ENCODE assay signal across 8 cellular contexts in genomic region chr17:75238684-75239191, GRCh38. TPM values are rescaled to one million over a fixed set of nuclear protein-coding genes. Genes with fewer than 3 reads are reported as not detected.
DNase-seq lines count a peak whose midpoint lies in the region; ATAC-seq, FAIRE-seq and TF ChIP-seq lines count a peak whose summit lies in the region.

No MANE protein-coding gene starts in this region.

- no peak overlapping the region for H3K4me3 ChIP-seq in KMS-11 (IDR thresholded peaks at IDR 0.05; ENCODE audit: insufficient read depth, low read depth, low read length)

- no peak overlapping the region for H2AFZ ChIP-seq in KMS-11 (ENCODE audit: low read depth)

- H3K27ac ChIP-seq in KMS-11: no peak overlapping the region

- H3K4me1 ChIP-seq in KMS-11 (ENCODE audit: low read depth, poor library complexity, severe bottlenecking): peaks cover 8% of the 10 kb centered on the region

- DNase-seq in ELR (ENCODE audit: low read depth) (peak; percentile 84), SHP77 (lab: John Stamatoyannopoulos, UW) (peak; percentile 60 to 81), frontal cortex (ENCODE audit: low spot score in 2 of 2) (peak; percentile 46 to 80), pons (ENCODE audit: low spot score) (peak; percentile 55), GOT3 (lab: John Stamatoyannopoulos, UW) (no peak)
- peak in 3 of 4 experiments; percentile 24 to 56 (median 45) for DNase-seq in activated naive CD4-positive, alpha-beta T cell (lab: John Stamatoyannopoulos, UW)

- peak; percentile 91 for TF ChIP-seq CTCF in KMS-11 (conservative IDR thresholded peaks at IDR 0.05; ENCODE audit: low read depth, low read length)

- no peak for ATAC-seq in HG02852 (IDR thresholded peaks at IDR 0.05; ENCODE audit: unreplicated experiment)

- no peak overlapping the region for H3K9ac ChIP-seq in KMS-11

- peaks cover 11% of the 10 kb centered on the region; the same call in 1 of the 2 replicates for H3K36me3 ChIP-seq in KMS-11 (ENCODE audit: insufficient read depth)

- H3K4me2 ChIP-seq in KMS-11: no peak overlapping the region

- H3K27me3 ChIP-seq in KMS-11 (ENCODE audit: insufficient read depth, low read depth): no peaks in the 10 kb centered on the region

- no peak for FAIRE-seq in frontal cortex (lab: Jason Lieb, UNC)

- H3K79me2 ChIP-seq in KMS-11 (ENCODE audit: insufficient read depth, low read depth): no peaks in the 10 kb centered on the region

- H4K20me1 ChIP-seq in KMS-11 (ENCODE audit: insufficient read depth): peaks cover 6% of the 10 kb centered on the region; the same call in 1 of the 2 replicates

RNA-seq across cellular contexts. Expression of gene GGA3, which starts 22.7 kb away (rescaled TPM):
- 15.1 TPM for total RNA-seq in frontal cortex

RNA-seq across cellular contexts. Expression of gene MRPS7, which starts 22.9 kb away (rescaled TPM):
- total RNA-seq in frontal cortex: 37.1 TPM

RNA-seq across cellular contexts. Expression of gene MIF4GD, which starts 32.3 kb away (rescaled TPM):
- total RNA-seq in frontal cortex: 8.2 TPM

RNA-seq across cellular contexts. Expression of gene NUP85, which starts 33.3 kb away (rescaled TPM):
- 28.1 TPM for total RNA-seq in frontal cortex

RNA-seq across cellular contexts. Expression of gene SLC25A19, which starts 50.5 kb away (rescaled TPM):
- total RNA-seq in frontal cortex: 6.9 TPM
